1 cellular context compared by ENCODE assay signal in the genomic region with DNA sequence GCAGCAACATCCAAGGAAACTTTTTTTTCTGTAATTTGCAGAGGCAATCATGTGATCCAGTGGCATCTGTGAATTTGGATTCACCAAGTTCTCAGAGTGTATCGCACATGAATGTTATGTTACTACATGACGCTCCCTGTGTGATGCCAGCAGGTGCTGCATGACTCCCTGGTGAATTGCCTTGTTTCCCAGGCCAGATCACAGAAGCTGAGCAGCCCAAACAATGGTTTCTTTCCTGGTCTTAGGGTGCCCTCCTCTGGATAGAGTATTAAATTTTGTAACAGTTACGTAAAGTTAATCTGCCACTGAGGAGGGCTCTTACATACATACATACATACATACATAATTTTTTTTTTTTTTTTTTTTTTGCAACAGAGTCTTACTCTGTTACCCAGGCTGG.
TF ChIP-seq lines count a peak whose summit lies in the region.

No MANE protein-coding gene starts in this region.

TF ChIP-seq in HCT116, 20 proteins besides CTCF, POLR2A, EP300 and RAD21:
- TF ChIP-seq, protein P1, sequence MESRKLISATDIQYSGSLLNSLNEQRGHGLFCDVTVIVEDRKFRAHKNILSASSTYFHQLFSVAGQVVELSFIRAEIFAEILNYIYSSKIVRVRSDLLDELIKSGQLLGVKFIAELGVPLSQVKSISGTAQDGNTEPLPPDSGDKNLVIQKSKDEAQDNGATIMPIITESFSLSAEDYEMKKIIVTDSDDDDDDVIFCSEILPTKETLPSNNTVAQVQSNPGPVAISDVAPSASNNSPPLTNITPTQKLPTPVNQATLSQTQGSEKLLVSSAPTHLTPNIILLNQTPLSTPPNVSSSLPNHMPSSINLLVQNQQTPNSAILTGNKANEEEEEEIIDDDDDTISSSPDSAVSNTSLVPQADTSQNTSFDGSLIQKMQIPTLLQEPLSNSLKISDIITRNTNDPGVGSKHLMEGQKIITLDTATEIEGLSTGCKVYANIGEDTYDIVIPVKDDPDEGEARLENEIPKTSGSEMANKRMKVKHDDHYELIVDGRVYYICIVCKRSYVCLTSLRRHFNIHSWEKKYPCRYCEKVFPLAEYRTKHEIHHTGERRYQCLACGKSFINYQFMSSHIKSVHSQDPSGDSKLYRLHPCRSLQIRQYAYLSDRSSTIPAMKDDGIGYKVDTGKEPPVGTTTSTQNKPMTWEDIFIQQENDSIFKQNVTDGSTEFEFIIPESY (IDR thresholded peaks at IDR 0.05; ENCODE audit: extremely low read depth, insufficient replicate concordance, low read length): no peak
- TF ChIP-seq CEBPB (IDR thresholded peaks at IDR 0.05; ENCODE audit: low read depth): no peak
- TF ChIP-seq ELF1 (IDR thresholded peaks at IDR 0.05; ENCODE audit: borderline replicate concordance, low read depth): no peak
- TF ChIP-seq SRF (IDR thresholded peaks at IDR 0.05; ENCODE audit: low read depth): no peak
- no peak for TF ChIP-seq YY1 (IDR thresholded peaks at IDR 0.05; ENCODE audit: extremely low read depth, insufficient replicate concordance, low read depth, low read length)
- TF ChIP-seq, protein P2, sequence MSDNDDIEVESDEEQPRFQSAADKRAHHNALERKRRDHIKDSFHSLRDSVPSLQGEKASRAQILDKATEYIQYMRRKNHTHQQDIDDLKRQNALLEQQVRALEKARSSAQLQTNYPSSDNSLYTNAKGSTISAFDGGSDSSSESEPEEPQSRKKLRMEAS (IDR thresholded peaks at IDR 0.05): no peak
- no peak for TF ChIP-seq SIN3A (IDR thresholded peaks at IDR 0.05; ENCODE audit: low read depth)
- no peak for TF ChIP-seq SP1 (IDR thresholded peaks at IDR 0.05; ENCODE audit: low read depth)
- no peak for TF ChIP-seq CBX3 (IDR thresholded peaks at IDR 0.05; ENCODE audit: low read depth)
- TF ChIP-seq, protein P3, sequence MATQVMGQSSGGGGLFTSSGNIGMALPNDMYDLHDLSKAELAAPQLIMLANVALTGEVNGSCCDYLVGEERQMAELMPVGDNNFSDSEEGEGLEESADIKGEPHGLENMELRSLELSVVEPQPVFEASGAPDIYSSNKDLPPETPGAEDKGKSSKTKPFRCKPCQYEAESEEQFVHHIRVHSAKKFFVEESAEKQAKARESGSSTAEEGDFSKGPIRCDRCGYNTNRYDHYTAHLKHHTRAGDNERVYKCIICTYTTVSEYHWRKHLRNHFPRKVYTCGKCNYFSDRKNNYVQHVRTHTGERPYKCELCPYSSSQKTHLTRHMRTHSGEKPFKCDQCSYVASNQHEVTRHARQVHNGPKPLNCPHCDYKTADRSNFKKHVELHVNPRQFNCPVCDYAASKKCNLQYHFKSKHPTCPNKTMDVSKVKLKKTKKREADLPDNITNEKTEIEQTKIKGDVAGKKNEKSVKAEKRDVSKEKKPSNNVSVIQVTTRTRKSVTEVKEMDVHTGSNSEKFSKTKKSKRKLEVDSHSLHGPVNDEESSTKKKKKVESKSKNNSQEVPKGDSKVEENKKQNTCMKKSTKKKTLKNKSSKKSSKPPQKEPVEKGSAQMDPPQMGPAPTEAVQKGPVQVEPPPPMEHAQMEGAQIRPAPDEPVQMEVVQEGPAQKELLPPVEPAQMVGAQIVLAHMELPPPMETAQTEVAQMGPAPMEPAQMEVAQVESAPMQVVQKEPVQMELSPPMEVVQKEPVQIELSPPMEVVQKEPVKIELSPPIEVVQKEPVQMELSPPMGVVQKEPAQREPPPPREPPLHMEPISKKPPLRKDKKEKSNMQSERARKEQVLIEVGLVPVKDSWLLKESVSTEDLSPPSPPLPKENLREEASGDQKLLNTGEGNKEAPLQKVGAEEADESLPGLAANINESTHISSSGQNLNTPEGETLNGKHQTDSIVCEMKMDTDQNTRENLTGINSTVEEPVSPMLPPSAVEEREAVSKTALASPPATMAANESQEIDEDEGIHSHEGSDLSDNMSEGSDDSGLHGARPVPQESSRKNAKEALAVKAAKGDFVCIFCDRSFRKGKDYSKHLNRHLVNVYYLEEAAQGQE (IDR thresholded peaks at IDR 0.05; ENCODE audit: low read depth): no peak
